In genomic region chr2:237184923-237185580, GRCh38 we compare ENCODE assay signal across 15 cellular contexts.
"Had no signal": no experiment of that assay in that cellular context is flagged by ENCODE, and none has a peak within 500 bp of the region (broad histone marks: within the 10 kb centered on the region; RNA-seq: fewer than 3 reads in every experiment).

No MANE protein-coding gene starts in this region.

- DNase-seq: activated B cell treated with CpG ODN at 0.5 μM for 24 hours; activated CD4-positive, alpha-beta T cell treated with anti-CD3 and anti-CD28 coated beads, Interleukin-2, amount 10 ng/mL, durations not matched to agents 7 days and 5 days; activated CD8-positive, alpha-beta memory T cell treated with anti-CD3 and anti-CD28 coated beads, Interleukin-2, amount 50 U/mL, for 48 hours; activated gamma-delta T cell; activated T-cell treated with anti-CD3 and anti-CD28 coated beads, Interleukin-2, amount 50 U/mL, for 72 hours; amniotic stem cell; effector CD8-positive, alpha-beta T cell; esophagus squamous epithelium; glutamatergic neuron; stimulated activated naive CD4-positive, alpha-beta T cell treated with Interleukin-2 at 50 U/mL for 16 hours; T-helper 17 cell had no signal

- H3K36me3 ChIP-seq: esophagus squamous epithelium had no signal

- H3K4me1 Mint-ChIP-seq: activated B cell treated with CpG ODN at 0.5 μM for 24 hours; activated CD4-positive, alpha-beta T cell treated with anti-CD3 and anti-CD28 coated beads, Interleukin-2, amount 10 ng/mL, durations not matched to agents 7 days and 5 days; central memory CD8-positive, alpha-beta T cell had no signal

- H3K27ac Mint-ChIP-seq: activated B cell treated with CpG ODN at 0.5 μM for 24 hours; activated CD4-positive, alpha-beta T cell treated with anti-CD3 and anti-CD28 coated beads, Interleukin-2, amount 10 ng/mL, durations not matched to agents 7 days and 5 days; activated naive CD8-positive, alpha-beta T cell; activated T-cell treated with anti-CD3 and anti-CD28 coated beads, Interleukin-2, amount 50 U/mL, for 72 hours; T-helper 17 cell had no signal

- H3K9me3 Mint-ChIP-seq: activated CD4-positive, alpha-beta T cell treated with anti-CD3 and anti-CD28 coated beads, Interleukin-2, amount 10 ng/mL, durations not matched to agents 7 days and 5 days; activated T-cell treated with anti-CD3 and anti-CD28 coated beads, Interleukin-2, amount 50 U/mL, for 72 hours; central memory CD8-positive, alpha-beta T cell had no signal

- H3K36me3 Mint-ChIP-seq: brain had no signal

- H3K4me3 ChIP-seq: esophagus squamous epithelium had no signal

- ATAC-seq: activated T-cell treated with anti-CD3 and anti-CD28 coated beads, Interleukin-2, amount 50 U/mL, for 72 hours; T-helper 17 cell had no signal

- H3K9me3 ChIP-seq: esophagus squamous epithelium had no signal

- H3K27ac ChIP-seq: esophagus squamous epithelium, foreskin keratinocyte had no signal

- H3K4me3 Mint-ChIP-seq: activated B cell treated with CpG ODN at 0.5 μM for 24 hours; activated CD4-positive, alpha-beta T cell treated with anti-CD3 and anti-CD28 coated beads, Interleukin-2, amount 10 ng/mL, durations not matched to agents 7 days and 5 days; activated naive CD8-positive, alpha-beta T cell; activated T-cell treated with anti-CD3 and anti-CD28 coated beads, Interleukin-2, amount 50 U/mL, for 72 hours; brain; central memory CD8-positive, alpha-beta T cell; T-helper 17 cell had no signal

- H3K4me1 ChIP-seq: esophagus squamous epithelium, foreskin keratinocyte had no signal
